8 cellular contexts compared by ENCODE assay signal in the genomic region with DNA sequence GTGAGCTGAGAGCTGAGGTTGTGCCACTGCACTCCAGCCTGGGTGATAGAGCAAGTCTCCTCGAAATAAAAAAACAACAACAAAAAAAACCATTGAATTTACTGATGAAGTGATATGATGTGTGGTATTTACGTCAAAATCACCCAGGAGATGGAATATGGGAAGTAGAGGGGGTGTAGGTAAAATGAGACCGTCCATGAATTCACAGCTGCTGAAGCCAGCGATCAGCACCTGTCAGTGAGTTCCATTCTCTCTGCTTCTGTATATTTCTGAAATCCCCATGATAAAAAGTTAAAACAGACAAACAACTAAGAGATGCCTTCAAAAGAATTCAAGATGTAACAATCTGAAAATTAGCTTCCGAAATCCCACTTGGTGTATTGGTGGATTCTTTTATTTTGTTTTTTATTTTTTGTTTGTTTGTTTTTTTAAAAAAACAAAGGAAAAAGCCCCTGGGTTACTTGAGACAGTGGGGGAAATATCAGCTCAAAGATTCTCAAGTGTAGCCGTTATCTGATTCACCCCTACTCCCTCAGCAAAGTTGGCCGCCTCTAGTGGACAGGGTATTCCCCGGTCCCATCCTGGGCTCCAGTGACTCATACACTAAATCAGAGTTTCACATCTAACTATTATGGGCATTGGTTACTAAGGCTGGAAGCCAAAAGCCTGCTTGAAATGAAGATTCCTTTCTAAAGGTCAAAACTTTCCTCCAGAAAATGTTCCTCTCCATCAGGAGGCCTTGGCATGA.
DNase-seq lines count a peak whose midpoint lies in the region; ATAC-seq and TF ChIP-seq lines count a peak whose summit lies in the region.

No MANE protein-coding gene starts in this region.

- TF ChIP-seq EP300 in gastroesophageal sphincter (IDR thresholded peaks at IDR 0.05), result no peak

- H3K27ac ChIP-seq in gastroesophageal sphincter, result peak overlapping the region in 3 of 4 donors; percentile 13 to 64 (median 61)

- ATAC-seq in HG02938 (IDR thresholded peaks at IDR 0.05; ENCODE audit: unreplicated experiment), result peak; percentile 93
- ATAC-seq in gastroesophageal sphincter, result peak; percentile 80

- WGBS in gastroesophageal sphincter (ENCODE audit: low coverage in 1 of 2), 2 donors, result 15 to 65% methylated on average over 4 to 8 of the region's 8 CpGs

- TF ChIP-seq POLR2A in gastroesophageal sphincter (IDR thresholded peaks at IDR 0.05), result no peak

- peak in 1 of 4 experiments; percentile 39 for TF ChIP-seq CTCF in gastroesophageal sphincter (IDR thresholded peaks at IDR 0.05)

- no peaks in the 10 kb centered on the region for H3K9me3 ChIP-seq in gastroesophageal sphincter

- peak; percentile 29 to 32 (median 30) for DNase-seq in stimulated activated CD4-positive, alpha-beta T cell treated with anti-CD3 and anti-CD28 coated beads, Interleukin-12 subunit alpha, Interleukin-12 subunit beta, amount 100 ng/mL, for 48 hours (ENCODE audit: low read depth in 2 of 3, low spot score in 1 of 3)
- DNase-seq in stimulated activated CD4-positive, alpha-beta T cell treated with anti-CD3 and anti-CD28 coated beads, Interleukin-4, amount 100 ng/mL, for 1 hour, result no peak
- peak; percentile 14 for DNase-seq in SK-MEL-5 (ENCODE audit: low read depth, low spot score)
- no peak for DNase-seq in NCI-H446 treated with DMSO at 0.1 percent for 48 hours (lab: John Stamatoyannopoulos, UW)
- no peak for DNase-seq in LoVo (ENCODE audit: low spot score)
- DNase-seq in putamen (ENCODE audit: low spot score), result no peak

- in situ Hi-C loops in SK-MEL-5 (cut with HindIII; ENCODE audit: low pct_unique_long_range_greater_than_20kb, low sequenced_read_pairs), result no loop called here

- no peak overlapping the region for H3K4me3 ChIP-seq in gastroesophageal sphincter

- peaks cover 0 to 25% (median 4%) of the 10 kb centered on the region in 3 donors for H3K4me1 ChIP-seq in gastroesophageal sphincter

- no peaks in the 10 kb centered on the region for H3K27me3 ChIP-seq in gastroesophageal sphincter

- no peaks in the 10 kb centered on the region for H3K36me3 ChIP-seq in gastroesophageal sphincter

Comparison
In these comparisons a context has a peak if more than half of its experiments do, and no peak if none do; other contexts are left out.
1. DNase-seq: peak in stimulated activated CD4-positive, alpha-beta T cell treated with anti-CD3 and anti-CD28 coated beads, Interleukin-12 subunit alpha, Interleukin-12 subunit beta, amount 100 ng/mL, for 48 hours (3 of 3) and SK-MEL-5 (single experiment); none in stimulated activated CD4-positive, alpha-beta T cell treated with anti-CD3 and anti-CD28 coated beads, Interleukin-4, amount 100 ng/mL, for 1 hour (single experiment), NCI-H446 treated with DMSO at 0.1 percent for 48 hours (single experiment), LoVo (single experiment) and putamen (single experiment).